ENCODE assay signal across 9 cellular contexts in genomic region chr12:119544780-119545625, GRCh38. TPM values are rescaled to one million over a fixed set of nuclear protein-coding genes. Genes with fewer than 3 reads are reported as not detected.
A peak's percentile ranks its signal among the peaks of the same experiment; 100 is the strongest.
DNase-seq lines count a peak whose midpoint lies in the region; ATAC-seq and TF ChIP-seq lines count a peak whose summit lies in the region.
"Had no signal": no experiment of that assay in that cellular context is flagged by ENCODE, and none has a peak within 500 bp of the region (broad histone marks: within the 10 kb centered on the region; RNA-seq: fewer than 3 reads in every experiment).

No MANE protein-coding gene starts in this region.

- intact Hi-C loops in ovary (cut with DNase I), result loop anchor here in 1 of 4 donors (5.0 kb wide), 1 partner anchor 428 kb away; no protein-coding TSS in a partner anchor
- intact Hi-C loops in upper lobe of right lung (cut with DNase I), result no loop called here

- no peaks in the 10 kb centered on the region for H3K36me3 ChIP-seq in ovary
- no peaks in the 10 kb centered on the region for H3K36me3 ChIP-seq in upper lobe of right lung

- no peak for TF ChIP-seq EP300 in ovary (IDR thresholded peaks at IDR 0.05)

- H3K4me3 ChIP-seq in ovary (no peak overlapping the region), upper lobe of right lung (no peak overlapping the region)
- H3K4me3 ChIP-seq: skin epidermis had no signal

- H3K4me1 ChIP-seq in ovary (ENCODE audit: insufficient read depth) (no peaks in the 10 kb centered on the region), upper lobe of right lung (no peaks in the 10 kb centered on the region)

- H3K9me3 ChIP-seq in ovary (no peaks in the 10 kb centered on the region), upper lobe of right lung (no peaks in the 10 kb centered on the region)

- H3K27me3 ChIP-seq in ovary, result no peaks in the 10 kb centered on the region
- H3K27me3 ChIP-seq in upper lobe of right lung, result no peaks in the 10 kb centered on the region

- peak; percentile 2 for DNase-seq in NK-92 treated with Interleukin-12 subunit alpha and Interleukin-12 subunit beta, amount 100 ng/mL, for 24 hours (lab: John Stamatoyannopoulos, UW)
- DNase-seq in NK-92 (lab: John Stamatoyannopoulos, UW; ENCODE audit: unreplicated experiment) (no peak), Kasumi-1 (lab: John Stamatoyannopoulos, UW) (peak; percentile 69 to 79), RPMI8226 (peak; percentile 72), foreskin melanocyte (peak; percentile 60), ovary (peak; percentile 28 to 56 (median 37)), upper lobe of right lung (no peak)
- DNase-seq in activated T-helper 9 cell treated with anti-CD3 and anti-CD28 coated beads, Interleukin-2, amount 50 U/mL, for 16 hours (ENCODE audit: low read depth), result peak; percentile 1

- 39 to 45% (median 44%) methylated on average over 9 of the region's 9 CpGs for WGBS in ovary, 3 donors

- H3K27ac ChIP-seq in ovary (no peak overlapping the region), upper lobe of right lung (no peak overlapping the region)
- H3K27ac ChIP-seq: skin epidermis had no signal

- peak; percentile 92 for ATAC-seq in upper lobe of right lung

- no peak for TF ChIP-seq POLR2A in ovary (IDR thresholded peaks at IDR 0.05)

- TF ChIP-seq CTCF in ovary (IDR thresholded peaks at IDR 0.05) (peak; percentile 48 to 61 (median 53)), upper lobe of right lung (IDR thresholded peaks at IDR 0.05) (peak; percentile 91)

RNA-seq across cellular contexts. Expression of gene TMEM233, which starts 48.6 kb away (rescaled TPM):
- total RNA-seq in ovary (1 to 10 TPM in 1 of 7 donors, under 1 TPM in 6; 0.10 to 1.0 (median 0.35) TPM), upper lobe of right lung (0.96 TPM)
- polyA plus RNA-seq in ovary, result 1 to 10 TPM in 1 of 2 donors, under 1 TPM in 1; 0.48 to 1.0 TPM

Comparison
In these comparisons a context has a peak if more than half of its experiments do, and no peak if none do; other contexts are left out.
1. DNase-seq: peak in NK-92 treated with Interleukin-12 subunit alpha and Interleukin-12 subunit beta, amount 100 ng/mL, for 24 hours (single experiment), Kasumi-1 (2 of 2), RPMI8226 (single experiment), activated T-helper 9 cell treated with anti-CD3 and anti-CD28 coated beads, Interleukin-2, amount 50 U/mL, for 16 hours (single experiment), foreskin melanocyte (single experiment) and ovary (5 of 5); none in NK-92 (single experiment) and upper lobe of right lung (single experiment).